In genomic region chr3:169774186-169774585, GRCh38 we compare ENCODE assay signal across 9 cellular contexts. TPM values are rescaled to one million over a fixed set of nuclear protein-coding genes. Genes with fewer than 3 reads are reported as not detected.
DNase-seq lines count a peak whose midpoint lies in the region; ATAC-seq and TF ChIP-seq lines count a peak whose summit lies in the region.
"Had no signal": no experiment of that assay in that cellular context is flagged by ENCODE, and none has a peak within 500 bp of the region (broad histone marks: within the 10 kb centered on the region; RNA-seq: fewer than 3 reads in every experiment).

No MANE protein-coding gene starts in this region.

- no peaks in the 10 kb centered on the region for H3K27me3 ChIP-seq in GM23248 (replicated peaks; ENCODE audit: insufficient read depth)
- no peaks in the 10 kb centered on the region for H3K27me3 ChIP-seq in skeletal muscle satellite cell (ENCODE audit: control insufficient read depth, insufficient read depth, low read length)

- peak overlapping the region; percentile 93 for H3K9ac ChIP-seq in GM23248
- H3K9ac ChIP-seq in skeletal muscle satellite cell (ENCODE audit: low read depth, low read length), result peak overlapping the region; percentile 96

- TF ChIP-seq CTCF in fibroblast of villous mesenchyme (IDR thresholded peaks at IDR 0.05; ENCODE audit: insufficient read depth, low read depth, low read length) (no peak), GM13976 (IDR thresholded peaks at IDR 0.05; ENCODE audit: borderline replicate concordance, control extremely low read depth, extremely low read depth, insufficient read depth, missing control alignments) (no peak), GM20000 (IDR thresholded peaks at IDR 0.05; ENCODE audit: extremely low read depth, missing control alignments) (no peak)

- POLR2A ChIA-PET in T-cell (lab: Charles Lee), result interaction anchor here (0.5 to 2.5 kb wide), 3 partner anchors 11 to 583 kb away, joined by 4 to 17 read pairs (median 7); partner anchors contain the start of gene SKIL (in 1 of the 2)

- peak overlapping the region; percentile 96; the same call in 1 of the 2 replicates for H3K27ac ChIP-seq in GM23248

- H3K4me1 Mint-ChIP-seq in T-cell, result peaks cover 50 to 65% (median 54%) of the 10 kb centered on the region in 3 donors

- H3K4me3 ChIP-seq in GM23248, result peak overlapping the region; percentile 98
- peak overlapping the region; percentile 91 for H3K4me3 ChIP-seq in fibroblast of villous mesenchyme (ENCODE audit: low read depth, low read length)
- peak overlapping the region; percentile 90 for H3K4me3 ChIP-seq in skeletal muscle satellite cell (ENCODE audit: low read length)

- CTCF ChIA-PET in T-cell (lab: Charles Lee), result interaction anchor here (0.5 to 2.4 kb wide), 4 partner anchors 11 to 192 kb away, joined by 4 to 10 read pairs (median 7); partner anchors contain the start of gene SEC62 (in 1 of the 2)

- peaks cover 59% of the 10 kb centered on the region for H3K79me2 ChIP-seq in GM23248 (ENCODE audit: insufficient read depth)

- peaks cover 45% of the 10 kb centered on the region for H3K36me3 ChIP-seq in GM23248 (ENCODE audit: low read depth)
- H3K36me3 ChIP-seq in skeletal muscle satellite cell (ENCODE audit: insufficient read depth, low read length), result peaks cover 33% of the 10 kb centered on the region

- H3K4me3 Mint-ChIP-seq in T-cell, result peak overlapping the region; percentile 98 to 99 (median 99)

- H3K36me3 Mint-ChIP-seq in T-cell, result peaks cover 25% of the 10 kb centered on the region

- DNase-seq in GM23248 (peak; percentile 27), T-cell (no peak), fibroblast of villous mesenchyme (ENCODE audit: low read depth) (no peak), GM13976 (ENCODE audit: low spot score) (no peak), NCI-H524 treated with DMSO at 0.1 percent for 48 hours (lab: John Stamatoyannopoulos, UW) (no peak), GM20000 (ENCODE audit: low spot score) (no peak)
- DNase-seq: occipital lobe had no signal

- H3K27ac Mint-ChIP-seq in T-cell, result peak overlapping the region; percentile 98 to 99

- H4K20me1 ChIP-seq in GM23248 (ENCODE audit: insufficient read depth), result no peaks in the 10 kb centered on the region

- no peaks in the 10 kb centered on the region for H3K9me2 ChIP-seq in GM23248 (ENCODE audit: insufficient read depth)

- no peak overlapping the region for H2AFZ ChIP-seq in GM23248

- ATAC-seq in T-cell (replicated peaks in 1 of 4) (no peak), HG02973 (IDR thresholded peaks at IDR 0.05; ENCODE audit: unreplicated experiment) (no peak)

- no peaks in the 10 kb centered on the region for H3K27me3 Mint-ChIP-seq in T-cell

- H3K9me3 Mint-ChIP-seq in T-cell, result no peaks in the 10 kb centered on the region

- peaks cover 16% of the 10 kb centered on the region for H3F3A ChIP-seq in GM23248 (ENCODE audit: insufficient read depth)

- in situ Hi-C loops in GM23248 (cut with MboI), result no loop called here
- in situ Hi-C loops in GM13976 (cut with MboI; ENCODE audit: low sequenced_read_pairs, unreplicated experiment), result no loop called here

- peak overlapping the region; percentile 89 for H3K4me2 ChIP-seq in GM23248 (ENCODE audit: unreplicated experiment)
- peak overlapping the region; percentile 91 for H3K4me2 ChIP-seq in skeletal muscle satellite cell (ENCODE audit: low read length)

- WGBS in GM23248 (ENCODE audit: low coverage in 1 of 2, low lambda C conversion rate in 2 of 2, missing lambda C conversion rate in 2 of 2), 2 experiments, result 43 to 48% methylated on average over 5 of the region's 5 CpGs

- H3K9me3 ChIP-seq in GM23248 (ENCODE audit: low read depth) (no peaks in the 10 kb centered on the region), skeletal muscle satellite cell (replicated peaks; ENCODE audit: low read length) (no peaks in the 10 kb centered on the region)

- peaks cover 22% of the 10 kb centered on the region for H3K4me1 ChIP-seq in GM23248 (ENCODE audit: insufficient read depth)
- H3K4me1 ChIP-seq in skeletal muscle satellite cell (ENCODE audit: control insufficient read depth, insufficient read depth, low read length), result peaks cover 6% of the 10 kb centered on the region

RNA-seq across cellular contexts. Expression of gene MYNN, which starts 1.0 kb away (rescaled TPM):
- total RNA-seq in GM23248 (2014; rRNA removed; shearing (Covaris generic)), result 18.4 and 19.6 TPM in 2 replicates
- 14.4 and 14.5 TPM in 2 replicates for polyA plus RNA-seq in GM23248 (2016; fragmentation: Nextera tagmentation; extraction: Ambion mirVana)
- 10 to 100 TPM; 15.1 to 20.3 (median 17.6) TPM for total RNA-seq in T-cell
- total RNA-seq in fibroblast of villous mesenchyme, result 20.9 and 25.5 TPM in 2 replicates
- 11.6 and 12.4 TPM in 2 replicates for total RNA-seq in skeletal muscle satellite cell (2012; rRNA removed)

RNA-seq across cellular contexts. Expression of gene ACTRT3, which starts 4.8 kb away (rescaled TPM):
- total RNA-seq in GM23248 (2014; rRNA removed; shearing (Covaris generic)), result 2.8 and 5.2 TPM in 2 replicates
- polyA plus RNA-seq in GM23248 (2016; fragmentation: Nextera tagmentation; extraction: Ambion mirVana), result 3.3 and 3.6 TPM in 2 replicates
- total RNA-seq in T-cell (under 1 TPM in 2 of 5 donors, not detected in 3; 0.15 to 0.28 TPM), fibroblast of villous mesenchyme (2.9 and 5.2 TPM in 2 replicates)
- 3.1 and 3.3 TPM in 2 replicates for total RNA-seq in skeletal muscle satellite cell (2012; rRNA removed)

RNA-seq across cellular contexts. Expression of gene TERC, which starts 9.3 kb away (rescaled TPM):
- 59.2 and 59.7 TPM in 2 replicates for total RNA-seq in GM23248 (2014; rRNA removed; shearing (Covaris generic))
- polyA plus RNA-seq in GM23248 (2016; fragmentation: Nextera tagmentation; extraction: Ambion mirVana), result not detected in 2 replicates
- total RNA-seq in T-cell, result 10 to 100 TPM; 10.3 to 22.4 (median 12.8) TPM
- 168 and 175 TPM in 2 replicates for total RNA-seq in fibroblast of villous mesenchyme
- 427 and 1,434 TPM in 2 replicates for total RNA-seq in skeletal muscle satellite cell (2012; rRNA removed)

RNA-seq across cellular contexts. Expression of gene LRRIQ4, which starts 38.5 kb away (rescaled TPM):
- total RNA-seq in GM23248 (2014; rRNA removed; shearing (Covaris generic)), result not detected in 2 replicates
- not detected in 2 replicates for polyA plus RNA-seq in GM23248 (2016; fragmentation: Nextera tagmentation; extraction: Ambion mirVana)
- total RNA-seq in T-cell (not detected), fibroblast of villous mesenchyme (0.32 TPM in 1 of 2 replicates, not detected in the other)
- total RNA-seq in skeletal muscle satellite cell (2012; rRNA removed), result under 0.01 TPM in 1 of 2 replicates, not detected in the other

RNA-seq across cellular contexts. Expression of gene LRRC34, which starts 38.5 kb away (rescaled TPM):
- 3.4 and 9.4 TPM in 2 replicates for total RNA-seq in GM23248 (2014; rRNA removed; shearing (Covaris generic))
- polyA plus RNA-seq in GM23248 (2016; fragmentation: Nextera tagmentation; extraction: Ambion mirVana), result 4.2 and 5.9 TPM in 2 replicates
- total RNA-seq in T-cell, result 1 to 10 TPM in 1 of 5 donors, under 1 TPM in 4; 0.28 to 1.6 (median 0.92) TPM
- 3.5 and 4.3 TPM in 2 replicates for total RNA-seq in fibroblast of villous mesenchyme
- 4.3 and 6.1 TPM in 2 replicates for total RNA-seq in skeletal muscle satellite cell (2012; rRNA removed)
